Comparison of ENCODE assay signal across 9 cellular contexts in genomic region chr14:90330203-90331196, GRCh38. TPM values are rescaled to one million over a fixed set of nuclear protein-coding genes. Genes with fewer than 3 reads are reported as not detected.
DNase-seq lines count a peak whose midpoint lies in the region; ATAC-seq and TF ChIP-seq lines count a peak whose summit lies in the region.
"Had no signal": no experiment of that assay in that cellular context is flagged by ENCODE, and none has a peak within 500 bp of the region (broad histone marks: within the 10 kb centered on the region; RNA-seq: fewer than 3 reads in every experiment).

No MANE protein-coding gene starts in this region.

- TF ChIP-seq CTCF in liver (IDR thresholded peaks at IDR 0.05; ENCODE audit: low read depth, low read length, missing input control): no peak

- H3K4me3 ChIP-seq in liver (ENCODE audit: low read depth in 1 of 3, low read length in 3 of 3) (peak overlapping the region; percentile 78 to 89 (median 82)), thymus (ENCODE audit: low read length) (peak overlapping the region; percentile 75)

- H3K9me3 Mint-ChIP-seq in activated T-cell treated with anti-CD3 and anti-CD28 coated beads, Interleukin-2, amount 50 U/mL, for 72 hours: no peaks in the 10 kb centered on the region
- no peaks in the 10 kb centered on the region for H3K9me3 Mint-ChIP-seq in activated naive CD8-positive, alpha-beta T cell treated with anti-CD3 and anti-CD28 coated beads, Interleukin-2, amount 10 ng/mL, durations not matched to agents 7 days and 5 days

- H3K27me3 Mint-ChIP-seq in activated T-cell treated with anti-CD3 and anti-CD28 coated beads, Interleukin-2, amount 50 U/mL, for 72 hours (ENCODE audit: low read depth): no peaks in the 10 kb centered on the region
- H3K27me3 Mint-ChIP-seq in activated naive CD8-positive, alpha-beta T cell treated with anti-CD3 and anti-CD28 coated beads, Interleukin-2, amount 10 ng/mL, durations not matched to agents 7 days and 5 days: peaks cover 9% of the 10 kb centered on the region

- H3K4me3 Mint-ChIP-seq in activated T-cell treated with anti-CD3 and anti-CD28 coated beads, Interleukin-2, amount 50 U/mL, for 72 hours: peak overlapping the region; percentile 95 to 97
- H3K4me3 Mint-ChIP-seq in activated naive CD8-positive, alpha-beta T cell treated with anti-CD3 and anti-CD28 coated beads, Interleukin-2, amount 10 ng/mL, durations not matched to agents 7 days and 5 days: peak overlapping the region; percentile 94

- no peak for DNase-seq in activated T-cell treated with anti-CD3 and anti-CD28 coated beads, Interleukin-2, amount 50 U/mL, for 72 hours
- DNase-seq in activated T-cell treated with anti-CD3 and anti-CD28 coated beads, Interleukin-2, amount 50 U/mL, for 1 hour: no peak
- DNase-seq in activated naive CD8-positive, alpha-beta T cell treated with anti-CD3 and anti-CD28 coated beads, Interleukin-2, amount 10 ng/mL, durations not matched to agents 7 days and 5 days: no peak
- no peak for DNase-seq in AG20443 (ENCODE audit: low spot score)
- no peak for DNase-seq in NCI-H82 (lab: John Stamatoyannopoulos, UW)
- DNase-seq in cerebellar cortex (ENCODE audit: low spot score): no peak
- DNase-seq: DMS79 had no signal

- H3K9me3 ChIP-seq in liver (ENCODE audit: control insufficient read depth in 4 of 4, low read length in 3 of 4): no peaks in the 10 kb centered on the region
- no peaks in the 10 kb centered on the region for H3K9me3 ChIP-seq in thymus (ENCODE audit: control insufficient read depth)

- no peak for ATAC-seq in activated T-cell treated with anti-CD3 and anti-CD28 coated beads, Interleukin-2, amount 50 U/mL, for 72 hours (replicated peaks in 1 of 2)
- no peak for ATAC-seq in activated naive CD8-positive, alpha-beta T cell treated with anti-CD3 and anti-CD28 coated beads, Interleukin-2, amount 10 ng/mL, durations not matched to agents 7 days and 5 days (ENCODE audit: low read depth)

- H3K36me3 ChIP-seq in liver (ENCODE audit: control insufficient read depth in 4 of 4, insufficient read depth in 3 of 4, low read depth in 1 of 4, low read length in 3 of 4) (no peaks in the 10 kb centered on the region), thymus (ENCODE audit: control insufficient read depth, insufficient read depth) (peaks cover 3% of the 10 kb centered on the region)

- H3K4me1 Mint-ChIP-seq in activated T-cell treated with anti-CD3 and anti-CD28 coated beads, Interleukin-2, amount 50 U/mL, for 72 hours (ENCODE audit: low read depth): peaks cover 19% of the 10 kb centered on the region
- peaks cover 18% of the 10 kb centered on the region for H3K4me1 Mint-ChIP-seq in activated naive CD8-positive, alpha-beta T cell treated with anti-CD3 and anti-CD28 coated beads, Interleukin-2, amount 10 ng/mL, durations not matched to agents 7 days and 5 days

- H3K4me1 ChIP-seq in liver (ENCODE audit: control insufficient read depth in 4 of 4, insufficient read depth in 4 of 4, low read length in 3 of 4) (peaks cover 4 to 14% (median 12%) of the 10 kb centered on the region in 4 donors), thymus (ENCODE audit: control insufficient read depth, insufficient read depth, low read length) (peaks cover 10% of the 10 kb centered on the region)

- POLR2A ChIA-PET in activated naive CD8-positive, alpha-beta T cell treated with anti-CD3 and anti-CD28 coated beads, Interleukin-2, amount 10 ng/mL, durations not matched to agents 7 days and 5 days (lab: Charles Lee): interaction anchor here (1.2 to 2.2 kb wide), 4 partner anchors 8 to 67 kb away, joined by 3 to 12 read pairs (median 8); partner anchors contain the start of gene CALM1

- peaks cover 0 to 6% of the 10 kb centered on the region in 2 donors for H3K36me3 Mint-ChIP-seq in activated T-cell treated with anti-CD3 and anti-CD28 coated beads, Interleukin-2, amount 50 U/mL, for 72 hours (ENCODE audit: insufficient read depth in 2 of 2)
- H3K36me3 Mint-ChIP-seq in activated naive CD8-positive, alpha-beta T cell treated with anti-CD3 and anti-CD28 coated beads, Interleukin-2, amount 10 ng/mL, durations not matched to agents 7 days and 5 days: peaks cover 2% of the 10 kb centered on the region

- H3K27ac ChIP-seq in liver (ENCODE audit: low read depth in 1 of 2, low read length in 2 of 2) (peak overlapping the region in 1 of 2 donors; percentile 82), thymus (ENCODE audit: low read depth) (no peak overlapping the region)

- H3K27ac Mint-ChIP-seq in activated T-cell treated with anti-CD3 and anti-CD28 coated beads, Interleukin-2, amount 50 U/mL, for 72 hours: peak overlapping the region; percentile 98
- peak overlapping the region; percentile 89 for H3K27ac Mint-ChIP-seq in activated naive CD8-positive, alpha-beta T cell treated with anti-CD3 and anti-CD28 coated beads, Interleukin-2, amount 10 ng/mL, durations not matched to agents 7 days and 5 days

- H3K27me3 ChIP-seq in liver (ENCODE audit: control insufficient read depth in 4 of 4, insufficient read depth in 4 of 4, low read length in 3 of 4) (no peaks in the 10 kb centered on the region), thymus (ENCODE audit: control insufficient read depth, insufficient read depth) (no peaks in the 10 kb centered on the region)

- WGBS in liver: 79% methylated on average over 15 of the region's 15 CpGs
- WGBS in thymus: 98% methylated on average over 15 of the region's 15 CpGs

- H3K9ac ChIP-seq in liver (ENCODE audit: low read depth in 1 of 2, low read length in 2 of 2): peak overlapping the region; percentile 76 to 78

- peak in 1 of 2 donors; percentile 17 for TF ChIP-seq RAD21 in liver (IDR thresholded peaks at IDR 0.05)

TF ChIP-seq in liver, 16 proteins besides CTCF, POLR2A, EP300 and RAD21:
- TF ChIP-seq RXRA (IDR thresholded peaks at IDR 0.05): no peak
- TF ChIP-seq, protein P1, sequence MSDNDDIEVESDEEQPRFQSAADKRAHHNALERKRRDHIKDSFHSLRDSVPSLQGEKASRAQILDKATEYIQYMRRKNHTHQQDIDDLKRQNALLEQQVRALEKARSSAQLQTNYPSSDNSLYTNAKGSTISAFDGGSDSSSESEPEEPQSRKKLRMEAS (IDR thresholded peaks at IDR 0.05): no peak
- no peak for TF ChIP-seq FOXA1 (IDR thresholded peaks at IDR 0.05)
- TF ChIP-seq HNF4A (conservative IDR thresholded peaks at IDR 0.05): peak; percentile 75 to 87
- no peak for TF ChIP-seq TAF1 (conservative IDR thresholded peaks at IDR 0.05)
- TF ChIP-seq, protein P2, sequence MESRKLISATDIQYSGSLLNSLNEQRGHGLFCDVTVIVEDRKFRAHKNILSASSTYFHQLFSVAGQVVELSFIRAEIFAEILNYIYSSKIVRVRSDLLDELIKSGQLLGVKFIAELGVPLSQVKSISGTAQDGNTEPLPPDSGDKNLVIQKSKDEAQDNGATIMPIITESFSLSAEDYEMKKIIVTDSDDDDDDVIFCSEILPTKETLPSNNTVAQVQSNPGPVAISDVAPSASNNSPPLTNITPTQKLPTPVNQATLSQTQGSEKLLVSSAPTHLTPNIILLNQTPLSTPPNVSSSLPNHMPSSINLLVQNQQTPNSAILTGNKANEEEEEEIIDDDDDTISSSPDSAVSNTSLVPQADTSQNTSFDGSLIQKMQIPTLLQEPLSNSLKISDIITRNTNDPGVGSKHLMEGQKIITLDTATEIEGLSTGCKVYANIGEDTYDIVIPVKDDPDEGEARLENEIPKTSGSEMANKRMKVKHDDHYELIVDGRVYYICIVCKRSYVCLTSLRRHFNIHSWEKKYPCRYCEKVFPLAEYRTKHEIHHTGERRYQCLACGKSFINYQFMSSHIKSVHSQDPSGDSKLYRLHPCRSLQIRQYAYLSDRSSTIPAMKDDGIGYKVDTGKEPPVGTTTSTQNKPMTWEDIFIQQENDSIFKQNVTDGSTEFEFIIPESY (IDR thresholded peaks at IDR 0.05): peak; percentile 45
- peak; percentile 66 for TF ChIP-seq SP1 (IDR thresholded peaks at IDR 0.05)
- no peak for TF ChIP-seq YY1 (IDR thresholded peaks at IDR 0.05)
- TF ChIP-seq HNF4G (IDR thresholded peaks at IDR 0.05): peak; percentile 31

RNA-seq across cellular contexts. Expression of gene NRDE2, which starts 1.2 kb away (rescaled TPM):
- total RNA-seq in activated T-cell treated with anti-CD3 and anti-CD28 coated beads, Interleukin-2, amount 50 U/mL, for 72 hours: 10 to 100 TPM; 26.4 to 28.9 TPM
- 10 to 100 TPM; 25.4 TPM for total RNA-seq in activated naive CD8-positive, alpha-beta T cell treated with anti-CD3 and anti-CD28 coated beads, Interleukin-2, amount 10 ng/mL, durations not matched to agents 7 days and 5 days
- 10 to 100 TPM; 10.1 to 17.4 TPM for total RNA-seq in liver
- polyA plus RNA-seq in liver (10 to 100 TPM in 1 of 2 donors, 1 to 10 TPM in 1; 5.6 to 20.0 TPM), thymus (9.4 TPM)
